12 cellular contexts compared by ENCODE assay signal in the genomic region with DNA sequence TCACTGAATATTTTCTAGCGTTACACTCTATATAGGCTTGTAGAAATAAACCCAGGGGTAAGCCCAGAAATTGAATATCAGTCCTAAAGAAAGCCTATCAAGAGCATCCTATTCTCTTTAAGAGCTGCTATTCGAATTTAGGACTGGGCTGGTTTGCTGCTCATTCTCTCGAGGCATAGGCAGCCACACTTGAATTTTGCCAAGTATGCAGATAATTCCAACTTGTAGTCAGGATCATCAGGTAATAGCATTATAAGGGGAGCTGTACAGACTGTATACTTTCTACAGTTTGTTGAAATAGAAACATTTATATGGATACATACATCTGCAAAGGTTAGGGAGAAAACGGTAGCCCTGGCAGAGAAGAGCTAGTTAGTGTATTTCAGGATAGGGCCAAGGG. TPM values are rescaled to one million over a fixed set of nuclear protein-coding genes. Genes with fewer than 3 reads are reported as not detected.
DNase-seq lines count a peak whose midpoint lies in the region; ATAC-seq, FAIRE-seq and TF ChIP-seq lines count a peak whose summit lies in the region.
"Had no signal": no experiment of that assay in that cellular context is flagged by ENCODE, and none has a peak within 500 bp of the region (broad histone marks: within the 10 kb centered on the region; RNA-seq: fewer than 3 reads in every experiment).

No MANE protein-coding gene starts in this region.

- no peak for TF ChIP-seq POLR2A in GM12892 (IDR thresholded peaks at IDR 0.05; ENCODE audit: low read depth, low read length)

- no peak for DNase-seq in A673 (ENCODE audit: low spot score)
- DNase-seq in GM12865 (ENCODE audit: low read depth), result no peak
- DNase-seq in activated CD8-positive, alpha-beta T cell treated with anti-CD3 and anti-CD28 coated beads, Interleukin-2, amount 10 ng/mL, durations not matched to agents 7 days and 5 days, result no peak
- no peak for DNase-seq in GM12892 (ENCODE audit: insufficient read length)
- DNase-seq in UCSD-AML1 (lab: John Stamatoyannopoulos, UW; ENCODE audit: unreplicated experiment), result no peak
- DNase-seq: NCI-H1436; RPMI8226; stimulated activated CD4-positive, alpha-beta T cell treated with anti-CD3 and anti-CD28 coated beads, Interleukin-2, amount 100 ng/mL, for 48 hours; thyroid gland had no signal

- peak overlapping the region; percentile 92; the same call in 1 of the 2 replicates for H3K9ac ChIP-seq in iPS-20b (ENCODE audit: low read depth, low read length)

- peaks cover 55% of the 10 kb centered on the region for H3K36me3 Mint-ChIP-seq in activated CD8-positive, alpha-beta T cell treated with anti-CD3 and anti-CD28 coated beads, Interleukin-2, amount 10 ng/mL, durations not matched to agents 7 days and 5 days (ENCODE audit: low read depth)

- H3K27ac Mint-ChIP-seq in activated CD8-positive, alpha-beta T cell treated with anti-CD3 and anti-CD28 coated beads, Interleukin-2, amount 10 ng/mL, durations not matched to agents 7 days and 5 days, result peak overlapping the region; percentile 97

- intact Hi-C loops in A673 (cut with micrococcal nuclease; ENCODE audit: unreplicated experiment), result no loop called here

- no peaks in the 10 kb centered on the region for H3K27me3 Mint-ChIP-seq in activated CD8-positive, alpha-beta T cell treated with anti-CD3 and anti-CD28 coated beads, Interleukin-2, amount 10 ng/mL, durations not matched to agents 7 days and 5 days (ENCODE audit: low read depth)

- no TSS peak for BruUV-seq in A673 (replicated peaks; lab: Mats Ljungman, UMichigan)

- ATAC-seq in activated CD8-positive, alpha-beta T cell treated with anti-CD3 and anti-CD28 coated beads, Interleukin-2, amount 10 ng/mL, durations not matched to agents 7 days and 5 days, result no peak
- ATAC-seq in GM18870 (IDR thresholded peaks at IDR 0.05; ENCODE audit: unreplicated experiment) (no peak), GM19397 (IDR thresholded peaks at IDR 0.05; ENCODE audit: unreplicated experiment) (no peak)

- CTCF ChIA-PET in A673 (lab: Charles Lee), result interaction anchor here (0.6 kb wide), 1 partner anchor 13 kb away, joined by 3 read pairs; no protein-coding TSS in a partner anchor
- CTCF ChIA-PET in activated CD8-positive, alpha-beta T cell treated with anti-CD3 and anti-CD28 coated beads, Interleukin-2, amount 10 ng/mL, durations not matched to agents 7 days and 5 days (lab: Charles Lee), result interaction anchor here (0.9 to 5.0 kb wide), 2 partner anchors 13 to 58 kb away, joined by 4 to 31 read pairs; partner anchors contain the start of gene RMND1

- FAIRE-seq in GM12892 (lab: Jason Lieb, UNC), result no peak

- POLR2A ChIA-PET in A673 (lab: Charles Lee; ENCODE audit: low non-redundant PET), result no interaction called here
- POLR2A ChIA-PET in activated CD8-positive, alpha-beta T cell treated with anti-CD3 and anti-CD28 coated beads, Interleukin-2, amount 10 ng/mL, durations not matched to agents 7 days and 5 days (lab: Charles Lee), result interaction anchor here (0.7 to 1.8 kb wide), 4 partner anchors 13 to 58 kb away, joined by 3 to 7 read pairs (median 4); partner anchors contain the start of gene RMND1

- H3K4me1 Mint-ChIP-seq in activated CD8-positive, alpha-beta T cell treated with anti-CD3 and anti-CD28 coated beads, Interleukin-2, amount 10 ng/mL, durations not matched to agents 7 days and 5 days (ENCODE audit: low read depth), result peaks cover 53% of the 10 kb centered on the region

- H3K9me3 ChIP-seq in A673 (ENCODE audit: low read depth, low read length, poor library complexity, severe bottlenecking), result no peaks in the 10 kb centered on the region
- H3K9me3 ChIP-seq in iPS-20b (ENCODE audit: insufficient read depth, low read depth, low read length), result no peaks in the 10 kb centered on the region
- H3K9me3 ChIP-seq: thyroid gland had no signal

- no peaks in the 10 kb centered on the region for H3K9me3 Mint-ChIP-seq in activated CD8-positive, alpha-beta T cell treated with anti-CD3 and anti-CD28 coated beads, Interleukin-2, amount 10 ng/mL, durations not matched to agents 7 days and 5 days (ENCODE audit: insufficient read depth)

- H3K27me3 ChIP-seq in A673 (replicated peaks; ENCODE audit: insufficient read depth, low read depth, low read length, poor library complexity) (no peaks in the 10 kb centered on the region), iPS-20b (ENCODE audit: insufficient read depth, low read length) (no peaks in the 10 kb centered on the region)
- H3K27me3 ChIP-seq: thyroid gland had no signal

- H3K36me3 ChIP-seq in A673 (ENCODE audit: insufficient read depth, low read length, poor library complexity, severe bottlenecking), result peaks cover 14% of the 10 kb centered on the region
- H3K36me3 ChIP-seq in iPS-20b (ENCODE audit: insufficient read depth, low read depth, low read length), result peaks cover 9% of the 10 kb centered on the region; the same call in 1 of the 2 replicates
- H3K36me3 ChIP-seq: thyroid gland had no signal

- peak overlapping the region; percentile 97 for H3K4me3 Mint-ChIP-seq in activated CD8-positive, alpha-beta T cell treated with anti-CD3 and anti-CD28 coated beads, Interleukin-2, amount 10 ng/mL, durations not matched to agents 7 days and 5 days

- H3K4me1 ChIP-seq in A673 (ENCODE audit: insufficient read depth, low read length, poor library complexity, severe bottlenecking), result peaks cover 32% of the 10 kb centered on the region
- H3K4me1 ChIP-seq in iPS-20b (ENCODE audit: insufficient read depth, low read length), result peaks cover 18% of the 10 kb centered on the region; the same call in 1 of the 2 replicates

- TF ChIP-seq CTCF in A673 (conservative IDR thresholded peaks at IDR 0.05; ENCODE audit: low read depth, low read length) (no peak), GM12865 (IDR thresholded peaks at IDR 0.05; ENCODE audit: insufficient read depth, low read depth, low read length, missing control alignments) (no peak)

- H3K27ac ChIP-seq in A673 (ENCODE audit: low read depth, low read length, poor library complexity, severe bottlenecking) (peak overlapping the region; percentile 3), iPS-20b (ENCODE audit: low read length) (no peak overlapping the region)

- H3K4me3 ChIP-seq in A673 (ENCODE audit: low read depth, low read length, poor library complexity, severe bottlenecking) (peak overlapping the region; percentile 97), GM12865 (ENCODE audit: low read depth, low read length) (peak overlapping the region; percentile 91), iPS-20b (ENCODE audit: low read length) (peak overlapping the region; percentile 95)
- H3K4me3 ChIP-seq: thyroid gland had no signal

RNA-seq across cellular contexts. Expression of gene ZBTB2, which starts 2.1 kb away (rescaled TPM):
- 19.7 and 24.0 TPM in 2 replicates for total RNA-seq in A673 (2021)
- total RNA-seq in activated CD8-positive, alpha-beta T cell treated with anti-CD3 and anti-CD28 coated beads, Interleukin-2, amount 10 ng/mL, durations not matched to agents 7 days and 5 days, result 10 to 100 TPM; 24.0 to 25.6 TPM
- 9.3 TPM for polyA plus RNA-seq in GM12892 (2012; ENCODE audit: missing spikeins)

RNA-seq across cellular contexts. Expression of gene RMND1, which starts 58.5 kb away (rescaled TPM):
- total RNA-seq in A673 (2021), result 25.6 and 26.8 TPM in 2 replicates
- 10 to 100 TPM; 18.6 to 19.2 TPM for total RNA-seq in activated CD8-positive, alpha-beta T cell treated with anti-CD3 and anti-CD28 coated beads, Interleukin-2, amount 10 ng/mL, durations not matched to agents 7 days and 5 days
- polyA plus RNA-seq in GM12892 (2012; ENCODE audit: missing spikeins), result 25.5 TPM
